ENCODE assay signal across 15 cellular contexts in the genomic region with DNA sequence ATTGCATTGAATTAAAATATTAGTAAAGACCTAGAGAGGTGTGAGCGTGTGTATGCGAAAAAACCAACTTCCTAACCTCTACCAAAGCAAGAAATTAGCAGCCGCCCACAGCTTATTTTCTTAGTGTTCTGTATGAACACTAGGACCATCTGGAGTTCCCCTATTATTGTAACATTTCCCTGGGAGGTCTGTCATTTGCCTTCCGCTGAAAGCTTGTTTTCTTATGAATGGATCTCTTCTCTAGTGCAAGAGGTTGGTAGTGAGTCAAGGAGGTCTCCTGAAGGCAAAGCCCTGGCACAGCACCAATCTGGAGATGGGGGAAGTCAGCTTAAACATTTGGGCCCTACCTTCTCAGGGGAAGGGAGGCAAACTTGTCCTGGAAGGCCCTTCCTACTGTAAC. TPM values are rescaled to one million over a fixed set of nuclear protein-coding genes. Genes with fewer than 3 reads are reported as not detected.
DNase-seq lines count a peak whose midpoint lies in the region; ATAC-seq and TF ChIP-seq lines count a peak whose summit lies in the region.
"Had no signal": no experiment of that assay in that cellular context is flagged by ENCODE, and none has a peak within 500 bp of the region (broad histone marks: within the 10 kb centered on the region; RNA-seq: fewer than 3 reads in every experiment).

No MANE protein-coding gene starts in this region.

- H3K36me3 ChIP-seq in CD4-positive, alpha-beta memory T cell (ENCODE audit: insufficient read depth, low read length): peaks cover 19% of the 10 kb centered on the region
- H3K36me3 ChIP-seq: left lung, prostate gland had no signal

- CTCF ChIA-PET in CD4-positive, alpha-beta memory T cell (lab: Charles Lee; ENCODE audit: partially characterized antibody): interaction anchor here (1.0 to 8.5 kb wide), 7 partner anchors 9 to 258 kb away, joined by 3 to 66 read pairs (median 11); partner anchors contain the start of genes TEX48 and TNFSF8

- intact Hi-C loops in CD4-positive, alpha-beta memory T cell (cut with micrococcal nuclease): loop anchor here (10.0 kb wide), 3 partner anchors 75 to 535 kb away; partner anchors contain the start of gene AKNA
- intact Hi-C loops in Right ventricle myocardium superior (cut with DNase I): loop anchor here (10.0 kb wide), 1 partner anchor 95 kb away; no protein-coding TSS in a partner anchor

- peak overlapping the region; percentile 23 for H3K4me3 Mint-ChIP-seq in T-helper 2 cell treated with Interferon-gamma antibody and Interleukin-4, amounts not matched to agents 5 μg/mL and 100 μg/mL, for 36 hours
- H3K4me3 Mint-ChIP-seq in CD4-positive, alpha-beta memory T cell: peak overlapping the region in 7 of 8 donors; percentile 57 to 68 (median 67)

- H3K27ac ChIP-seq in CD4-positive, alpha-beta memory T cell (ENCODE audit: low read depth, low read length): no peak overlapping the region
- H3K27ac ChIP-seq: left lung, prostate gland had no signal

- H3K4me1 ChIP-seq in CD4-positive, alpha-beta memory T cell (ENCODE audit: insufficient read depth, low read length): peaks cover 86% of the 10 kb centered on the region
- H3K4me1 ChIP-seq: prostate gland had no signal

- H3K4me3 ChIP-seq in CD4-positive, alpha-beta memory T cell (ENCODE audit: low read length in 2 of 2): no peak overlapping the region
- H3K4me3 ChIP-seq: left lung, prostate gland had no signal

- H3K27me3 Mint-ChIP-seq in T-helper 2 cell treated with Interferon-gamma antibody and Interleukin-4, amounts not matched to agents 5 μg/mL and 100 μg/mL, for 36 hours (ENCODE audit: low read depth): no peaks in the 10 kb centered on the region
- no peaks in the 10 kb centered on the region for H3K27me3 Mint-ChIP-seq in CD4-positive, alpha-beta memory T cell

- peaks cover 73% of the 10 kb centered on the region for H3K36me3 Mint-ChIP-seq in T-helper 2 cell treated with Interferon-gamma antibody and Interleukin-4, amounts not matched to agents 5 μg/mL and 100 μg/mL, for 36 hours (ENCODE audit: low read depth)
- H3K36me3 Mint-ChIP-seq in CD4-positive, alpha-beta memory T cell: peaks cover 54 to 71% of the 10 kb centered on the region in 2 donors

- H3K27me3 ChIP-seq in CD4-positive, alpha-beta memory T cell (ENCODE audit: insufficient read depth, low read length): no peaks in the 10 kb centered on the region
- H3K27me3 ChIP-seq: left lung had no signal

- no peaks in the 10 kb centered on the region for H3K9me3 Mint-ChIP-seq in T-helper 2 cell treated with Interferon-gamma antibody and Interleukin-4, amounts not matched to agents 5 μg/mL and 100 μg/mL, for 36 hours
- peaks cover 0 to 2% (median 0%) of the 10 kb centered on the region in 8 donors for H3K9me3 Mint-ChIP-seq in CD4-positive, alpha-beta memory T cell

- ATAC-seq in Right ventricle myocardium superior (ENCODE audit: poor library complexity): no peak
- ATAC-seq: left lung had no signal

- POLR2A ChIA-PET in CD4-positive, alpha-beta memory T cell (lab: Charles Lee; ENCODE audit: partially characterized antibody): interaction anchor here (1.5 to 10.9 kb wide), 4 partner anchors 10 to 20 kb away, joined by 6 to 150 read pairs (median 24); partner anchors contain the start of gene TNFSF8

- peak overlapping the region; percentile 15 for H3K27ac Mint-ChIP-seq in T-helper 2 cell treated with Interferon-gamma antibody and Interleukin-4, amounts not matched to agents 5 μg/mL and 100 μg/mL, for 36 hours
- peak overlapping the region; percentile 72 to 89 (median 88) for H3K27ac Mint-ChIP-seq in CD4-positive, alpha-beta memory T cell

- no peaks in the 10 kb centered on the region for H3K9me3 ChIP-seq in CD4-positive, alpha-beta memory T cell (ENCODE audit: control insufficient read depth in 1 of 2, low read length in 2 of 2)
- H3K9me3 ChIP-seq: left lung, prostate gland had no signal

- DNase-seq in T-helper 2 cell treated with Interferon-gamma antibody and Interleukin-4, amounts not matched to agents 5 μg/mL and 100 μg/mL, for 36 hours (ENCODE audit: low spot score): no peak
- no peak for DNase-seq in T-helper 2 cell
- no peak for DNase-seq in CD4-positive, alpha-beta memory T cell
- DNase-seq in brain pericyte (ENCODE audit: low read depth, low spot score): peak; percentile 50
- no peak for DNase-seq in GF-D8 (lab: John Stamatoyannopoulos, UW)
- DNase-seq in NAMALWA (ENCODE audit: low spot score): no peak
- no peak for DNase-seq in Right ventricle myocardium superior
- DNase-seq: COR-L47, foreskin fibroblast, left lung, NCI-H748 treated with DMSO at 0.1 percent for 48 hours had no signal

- H3K4me1 Mint-ChIP-seq in T-helper 2 cell treated with Interferon-gamma antibody and Interleukin-4, amounts not matched to agents 5 μg/mL and 100 μg/mL, for 36 hours (ENCODE audit: low read depth): peaks cover 57% of the 10 kb centered on the region
- H3K4me1 Mint-ChIP-seq in CD4-positive, alpha-beta memory T cell: peaks cover 73 to 99% (median 87%) of the 10 kb centered on the region in 4 donors

TF ChIP-seq in PFSK-1, 5 proteins besides CTCF, POLR2A, EP300 and RAD21:
- TF ChIP-seq SIN3A (IDR thresholded peaks at IDR 0.05; ENCODE audit: borderline replicate concordance, insufficient read depth, low read length) (0 out of 2 replicates have a peak, but pooled peaks have one; percentile 71), FOXP2 (optimal IDR thresholded peaks at IDR 0.05; ENCODE audit: borderline replicate concordance, extremely low read depth, extremely low read length, insufficient read depth) (no peak)

RNA-seq across cellular contexts. Expression of gene TNFSF8, which starts 10.8 kb away (rescaled TPM):
- 10 to 100 TPM; 43.2 to 44.2 TPM for total RNA-seq in CD4-positive, alpha-beta memory T cell
- polyA plus RNA-seq in CD4-positive, alpha-beta memory T cell: 100 to 1,000 TPM in 1 of 2 donors, 10 to 100 TPM in 1; 84.8 to 108 TPM
- polyA plus RNA-seq in PFSK-1 (2012; ENCODE audit: insufficient read length, low read depth): not detected
- total RNA-seq in Right ventricle myocardium superior: 0.46 TPM
- total RNA-seq: A673, RPMI7951 had no signal

Comparison
In these comparisons a context has a peak if more than half of its experiments do, and no peak if none do; other contexts are left out.
1. RNA of gene TNFSF8, which starts 10.8 kb away (total RNA-seq): 43.2 to 44.2 TPM in CD4-positive, alpha-beta memory T cell; 0.46 TPM in Right ventricle myocardium superior (single experiment); every median in the first group is over 10 times any median in the second.